17 cellular contexts compared by ENCODE assay signal in the genomic region with DNA sequence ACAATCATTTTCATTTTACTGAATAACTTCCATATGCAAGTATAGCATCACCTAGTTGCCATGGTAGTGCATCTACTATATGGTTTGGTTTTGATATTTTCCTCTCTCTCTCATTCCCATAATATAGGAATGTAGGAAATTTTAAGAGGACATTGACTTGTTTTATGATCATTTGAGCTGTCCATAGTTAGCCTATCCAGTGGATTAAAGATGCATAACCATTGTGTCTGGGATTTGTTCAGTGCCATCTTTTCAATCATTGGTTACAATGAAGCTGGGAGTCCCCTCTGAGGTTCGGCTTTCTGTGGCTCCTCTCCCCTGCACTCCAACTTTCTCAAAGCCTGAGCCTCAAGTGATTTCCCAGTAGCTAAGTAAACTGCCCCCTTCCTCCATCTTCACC.
DNase-seq lines count a peak whose midpoint lies in the region; ATAC-seq and TF ChIP-seq lines count a peak whose summit lies in the region.
"Had no signal": no experiment of that assay in that cellular context is flagged by ENCODE, and none has a peak within 500 bp of the region (broad histone marks: within the 10 kb centered on the region; RNA-seq: fewer than 3 reads in every experiment).

No MANE protein-coding gene starts in this region.

- intact Hi-C loops in psoas muscle (cut with DNase I) = loop anchor here in 1 of 2 donors (5.0 kb wide), 1 partner anchor 36 kb away; no protein-coding TSS in a partner anchor

- POLR2A ChIA-PET in activated naive CD8-positive, alpha-beta T cell treated with anti-CD3 and anti-CD28 coated beads, Interleukin-2, amount 10 ng/mL, durations not matched to agents 7 days and 5 days (lab: Charles Lee) = interaction anchor here (1.4 to 2.3 kb wide), 3 partner anchors 58 to 87 kb away, joined by 7 to 14 read pairs (median 10); no protein-coding TSS in a partner anchor

- H3K27me3 Mint-ChIP-seq in T-helper 1 cell treated with Interleukin-12 subunit alpha and Interleukin-12 subunit beta and Interleukin-4 antibody, amounts not matched to agents 30 μg/mL and 1 μg/mL, for 36 hours (ENCODE audit: low read depth) = no peaks in the 10 kb centered on the region
- no peaks in the 10 kb centered on the region for H3K27me3 Mint-ChIP-seq in activated naive CD8-positive, alpha-beta T cell treated with anti-CD3 and anti-CD28 coated beads, Interleukin-2, amount 10 ng/mL, durations not matched to agents 7 days and 5 days

- no peak for TF ChIP-seq CTCF in psoas muscle (IDR thresholded peaks at IDR 0.05)

- WGBS in psoas muscle, 3 donors = 65 to 90% (median 81%) methylated on average over 1 of the region's 1 CpG

- peak overlapping the region; percentile 87 for H3K4me3 ChIP-seq in psoas muscle
- H3K4me3 ChIP-seq: gastroesophageal sphincter, SJCRH30, skin epidermis had no signal

- H3K27ac ChIP-seq in psoas muscle = peak overlapping the region; percentile 94
- H3K27ac ChIP-seq: SJCRH30, skin epidermis had no signal

- no peaks in the 10 kb centered on the region for H3K9me3 Mint-ChIP-seq in T-helper 1 cell treated with Interleukin-12 subunit alpha and Interleukin-12 subunit beta and Interleukin-4 antibody, amounts not matched to agents 30 μg/mL and 1 μg/mL, for 36 hours
- no peaks in the 10 kb centered on the region for H3K9me3 Mint-ChIP-seq in activated naive CD8-positive, alpha-beta T cell treated with anti-CD3 and anti-CD28 coated beads, Interleukin-2, amount 10 ng/mL, durations not matched to agents 7 days and 5 days
- H3K9me3 Mint-ChIP-seq: stimulated activated memory B cell treated with anti-CD40 and anti-IgM and Interleukin-4, amounts not matched to agents 10 μg/mL and 1 μg/mL and 100 μg/mL, for 72 hours had no signal

- no peaks in the 10 kb centered on the region for H3K9me3 ChIP-seq in psoas muscle
- H3K9me3 ChIP-seq: gastroesophageal sphincter, SJCRH30 had no signal

- peaks cover 23% of the 10 kb centered on the region for H3K36me3 Mint-ChIP-seq in T-helper 1 cell treated with Interleukin-12 subunit alpha and Interleukin-12 subunit beta and Interleukin-4 antibody, amounts not matched to agents 30 μg/mL and 1 μg/mL, for 36 hours (ENCODE audit: low read depth)
- peaks cover 15% of the 10 kb centered on the region for H3K36me3 Mint-ChIP-seq in activated naive CD8-positive, alpha-beta T cell treated with anti-CD3 and anti-CD28 coated beads, Interleukin-2, amount 10 ng/mL, durations not matched to agents 7 days and 5 days

- ATAC-seq in activated naive CD8-positive, alpha-beta T cell treated with anti-CD3 and anti-CD28 coated beads, Interleukin-2, amount 10 ng/mL, durations not matched to agents 7 days and 5 days (ENCODE audit: low read depth) = no peak
- no peak for ATAC-seq in psoas muscle
- ATAC-seq: gastroesophageal sphincter; stimulated activated memory B cell treated with anti-CD40 and anti-IgM and Interleukin-4, amounts not matched to agents 10 μg/mL and 1 μg/mL and 100 μg/mL, for 72 hours had no signal

- peaks cover 33% of the 10 kb centered on the region for H3K4me1 ChIP-seq in psoas muscle

- DNase-seq in T-helper 1 cell = no peak
- peak; percentile 8 for DNase-seq in KG1 (lab: John Stamatoyannopoulos, UW)
- DNase-seq in activated naive CD8-positive, alpha-beta T cell treated with anti-CD3 and anti-CD28 coated beads, Interleukin-2, amount 10 ng/mL, durations not matched to agents 7 days and 5 days = no peak
- no peak for DNase-seq in psoas muscle
- DNase-seq in NCI-H2227 treated with DMSO at 0.1 percent for 48 hours (lab: John Stamatoyannopoulos, UW) = no peak
- DNase-seq in NCI-H2196 treated with DMSO at 0.1 percent for 48 hours (lab: John Stamatoyannopoulos, UW; ENCODE audit: unreplicated experiment) = no peak
- no peak for DNase-seq in islet precursor cell
- DNase-seq: 8988T; activated CD8-positive, alpha-beta memory T cell treated with anti-CD3 and anti-CD28 coated beads, Interleukin-2, amount 50 U/mL, for 4 hours; amniotic stem cell; mesendoderm; nucleus accumbens had no signal

- no peaks in the 10 kb centered on the region for H3K27me3 ChIP-seq in psoas muscle (ENCODE audit: insufficient read depth in 3 of 3, low read length in 2 of 3)
- H3K27me3 ChIP-seq: gastroesophageal sphincter, SJCRH30 had no signal

- H3K4me1 Mint-ChIP-seq in T-helper 1 cell treated with Interleukin-12 subunit alpha and Interleukin-12 subunit beta and Interleukin-4 antibody, amounts not matched to agents 30 μg/mL and 1 μg/mL, for 36 hours (ENCODE audit: low read depth) = peaks cover 23% of the 10 kb centered on the region
- H3K4me1 Mint-ChIP-seq in activated naive CD8-positive, alpha-beta T cell treated with anti-CD3 and anti-CD28 coated beads, Interleukin-2, amount 10 ng/mL, durations not matched to agents 7 days and 5 days = peaks cover 20% of the 10 kb centered on the region

- H3K4me3 Mint-ChIP-seq in T-helper 1 cell treated with Interleukin-12 subunit alpha and Interleukin-12 subunit beta and Interleukin-4 antibody, amounts not matched to agents 30 μg/mL and 1 μg/mL, for 36 hours = peak overlapping the region; percentile 88
- H3K4me3 Mint-ChIP-seq in activated naive CD8-positive, alpha-beta T cell treated with anti-CD3 and anti-CD28 coated beads, Interleukin-2, amount 10 ng/mL, durations not matched to agents 7 days and 5 days = peak overlapping the region; percentile 90
- H3K4me3 Mint-ChIP-seq: stimulated activated memory B cell treated with anti-CD40 and anti-IgM and Interleukin-4, amounts not matched to agents 10 μg/mL and 1 μg/mL and 100 μg/mL, for 72 hours had no signal

- no peaks in the 10 kb centered on the region for H3K36me3 ChIP-seq in psoas muscle (ENCODE audit: insufficient read depth in 1 of 2, low read depth in 1 of 2)
- H3K36me3 ChIP-seq: gastroesophageal sphincter, SJCRH30 had no signal

- H3K27ac Mint-ChIP-seq in T-helper 1 cell treated with Interleukin-12 subunit alpha and Interleukin-12 subunit beta and Interleukin-4 antibody, amounts not matched to agents 30 μg/mL and 1 μg/mL, for 36 hours = peak overlapping the region; percentile 100
- peak overlapping the region; percentile 8 for H3K27ac Mint-ChIP-seq in activated naive CD8-positive, alpha-beta T cell treated with anti-CD3 and anti-CD28 coated beads, Interleukin-2, amount 10 ng/mL, durations not matched to agents 7 days and 5 days
- H3K27ac Mint-ChIP-seq: stimulated activated memory B cell treated with anti-CD40 and anti-IgM and Interleukin-4, amounts not matched to agents 10 μg/mL and 1 μg/mL and 100 μg/mL, for 72 hours had no signal
